ENCODE assay signal across 11 cellular contexts in the genomic region with DNA sequence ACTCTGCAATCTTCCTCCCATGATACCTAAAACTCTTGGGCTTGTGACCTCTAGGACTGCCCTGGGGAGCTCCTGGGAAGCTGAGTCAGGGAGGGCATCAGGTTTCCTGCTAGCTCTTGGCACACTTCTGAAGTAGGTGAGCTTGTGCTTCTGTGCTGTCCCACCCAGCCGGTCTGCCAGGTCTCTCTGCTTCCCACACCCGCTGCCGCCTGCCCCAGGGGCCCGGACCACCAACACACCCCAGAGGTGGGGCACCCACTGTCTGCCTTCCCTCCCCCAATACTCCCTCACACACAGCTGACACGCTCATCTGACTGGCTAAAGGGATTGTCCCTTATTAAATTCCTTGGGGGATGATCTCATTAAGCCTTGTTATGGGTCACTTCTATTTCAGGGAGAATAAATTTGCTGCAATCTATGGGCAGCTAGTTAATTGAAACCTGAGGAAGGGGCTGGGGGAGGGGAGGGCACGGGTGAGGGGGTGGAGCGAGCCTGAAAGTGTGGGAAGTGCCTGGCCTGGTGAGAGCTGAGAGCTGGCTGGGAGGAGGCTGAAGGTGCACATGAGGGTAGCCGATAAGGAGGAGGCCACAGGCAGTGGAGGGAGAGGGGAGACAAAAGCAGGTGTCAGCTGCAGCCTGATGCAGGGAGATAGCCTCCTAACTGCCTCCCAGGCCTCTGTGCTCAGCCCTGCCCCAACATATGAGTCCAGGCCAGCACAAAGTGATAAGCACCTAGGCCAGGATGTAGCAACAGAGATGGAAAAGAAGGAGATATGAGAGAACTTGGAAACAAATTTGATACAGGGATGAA. TPM values are rescaled to one million over a fixed set of nuclear protein-coding genes. Genes with fewer than 3 reads are reported as not detected.
DNase-seq lines count a peak whose midpoint lies in the region; ATAC-seq and TF ChIP-seq lines count a peak whose summit lies in the region.
"Had no signal": no experiment of that assay in that cellular context is flagged by ENCODE, and none has a peak within 500 bp of the region (broad histone marks: within the 10 kb centered on the region; RNA-seq: fewer than 3 reads in every experiment).

No MANE protein-coding gene starts in this region.

- no peak for TF ChIP-seq POLR2A in prostate gland (IDR thresholded peaks at IDR 0.05)

- H3K4me1 ChIP-seq in prostate gland (replicated peaks) = no peaks in the 10 kb centered on the region

- no peak overlapping the region for H3K4me3 ChIP-seq in prostate gland

- H3K27me3 ChIP-seq in prostate gland (replicated peaks; ENCODE audit: insufficient read depth) = no peaks in the 10 kb centered on the region

- 35% methylated on average over 8 of the region's 8 CpGs for WGBS in prostate gland

- H3K9me3 ChIP-seq in prostate gland = no peaks in the 10 kb centered on the region

- no peaks in the 10 kb centered on the region for H3K36me3 ChIP-seq in prostate gland

- no peak for ATAC-seq in HG02759 (IDR thresholded peaks at IDR 0.05; ENCODE audit: unreplicated experiment)
- no peak for ATAC-seq in GM21515 (IDR thresholded peaks at IDR 0.05; ENCODE audit: unreplicated experiment)

- intact Hi-C loops in prostate gland (cut with DNase I) = no loop called here

- no peak for TF ChIP-seq CTCF in prostate gland (IDR thresholded peaks at IDR 0.05)

- peak; percentile 84 for DNase-seq in DMS 273 treated with DMSO at 0.1 percent for 48 hours (lab: John Stamatoyannopoulos, UW)
- DNase-seq in NCI-H2029 (lab: John Stamatoyannopoulos, UW) = peak; percentile 71
- DNase-seq in astrocyte of the hippocampus (ENCODE audit: low read depth, low spot score) = peak; percentile 58
- peak; percentile 93 for DNase-seq in myocyte (ENCODE audit: low read depth)
- no peak for DNase-seq in NCI-H748 (lab: John Stamatoyannopoulos, UW; ENCODE audit: unreplicated experiment)
- no peak for DNase-seq in prostate gland (ENCODE audit: low spot score)
- DNase-seq: activated CD4-positive, alpha-beta memory T cell treated with anti-CD3 and anti-CD28 coated beads, Interleukin-2, amount 10 ng/mL, durations not matched to agents 7 days and 5 days; effector CD4-positive, alpha-beta T cell; naive B cell had no signal

- H3K27ac ChIP-seq in prostate gland = no peak overlapping the region

RNA-seq across cellular contexts. Expression of a gene that starts 48.8 kb away (rescaled TPM):
- 9.2 and 18.1 TPM in 2 replicates for total RNA-seq in myocyte
- 11.7 TPM for polyA plus RNA-seq in myocyte (2012)
- total RNA-seq in prostate gland = 10 to 100 TPM; 19.9 to 26.9 TPM

RNA-seq across cellular contexts. Expression of a gene that starts 54.9 kb away (rescaled TPM):
- 918 and 1,000 TPM in 2 replicates for total RNA-seq in myocyte
- 371 TPM for polyA plus RNA-seq in myocyte (2012)
- 100 to 1,000 TPM; 457 to 522 TPM for total RNA-seq in prostate gland

Comparison
In these comparisons a context has a peak if more than half of its experiments do, and no peak if none do; other contexts are left out.
1. DNase-seq: peak in DMS 273 treated with DMSO at 0.1 percent for 48 hours (single experiment), NCI-H2029 (single experiment), astrocyte of the hippocampus (single experiment) and myocyte (single experiment); none in NCI-H748 (single experiment) and prostate gland (single experiment).